ENCODE assay signal across 8 cellular contexts in the genomic region with DNA sequence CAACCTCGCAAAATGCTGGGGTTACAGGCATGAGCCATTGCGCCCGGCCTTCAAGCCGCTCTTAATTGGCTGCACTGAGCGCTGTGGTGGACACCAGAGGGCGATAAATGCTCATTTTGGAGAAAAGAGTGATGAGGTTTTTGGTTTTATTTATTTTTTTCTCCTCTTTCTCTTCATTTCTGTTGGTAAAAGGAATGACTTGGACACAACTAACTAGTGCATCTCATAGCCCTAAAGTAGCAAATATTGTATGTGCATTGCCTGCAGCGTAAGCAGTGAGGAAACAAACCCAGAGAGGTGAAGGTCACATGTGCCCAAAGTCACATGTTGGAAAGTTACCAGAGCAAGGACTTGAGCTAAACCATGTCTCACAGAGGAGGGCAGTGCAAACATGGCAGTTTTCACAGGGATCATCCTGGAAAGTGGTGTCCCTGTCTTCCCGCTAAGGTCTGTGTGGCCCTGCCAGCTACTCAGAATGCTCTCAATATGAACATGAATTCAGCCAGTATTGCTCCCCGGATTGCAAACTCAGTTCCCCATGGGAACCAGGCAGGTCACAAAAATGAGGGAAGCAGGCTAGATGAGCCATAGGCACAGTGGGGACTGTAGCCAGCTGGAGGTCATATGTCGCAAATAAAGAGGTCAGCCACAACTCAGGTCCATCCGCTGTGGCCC. TPM values are rescaled to one million over a fixed set of nuclear protein-coding genes. Genes with fewer than 3 reads are reported as not detected.
DNase-seq lines count a peak whose midpoint lies in the region; ATAC-seq, FAIRE-seq and TF ChIP-seq lines count a peak whose summit lies in the region.

No MANE protein-coding gene starts in this region.

- H3K4me1 ChIP-seq in keratinocyte (ENCODE audit: control insufficient read depth, extremely low read depth, insufficient read depth, low read length), result peaks cover 23% of the 10 kb centered on the region

- H3K27me3 ChIP-seq in keratinocyte (ENCODE audit: control insufficient read depth, extremely low read depth, insufficient read depth, low read length), result no peaks in the 10 kb centered on the region

- no peaks in the 10 kb centered on the region for H3K9me3 ChIP-seq in keratinocyte (ENCODE audit: control insufficient read depth, low read depth, low read length)

- no peak overlapping the region for H3K4me3 ChIP-seq in astrocyte of the spinal cord (ENCODE audit: low read depth, low read length)
- no peak overlapping the region for H3K4me3 ChIP-seq in keratinocyte (ENCODE audit: control insufficient read depth in 2 of 3, extremely low read depth in 1 of 3, insufficient read depth in 2 of 3, low read depth in 1 of 3, low read length in 3 of 3)

- no peak for TF ChIP-seq POLR2A in GM12892 (IDR thresholded peaks at IDR 0.05; ENCODE audit: low read depth, low read length)

- H4K20me1 ChIP-seq in keratinocyte (ENCODE audit: control insufficient read depth, extremely low read depth, insufficient read depth, low read length), result no peaks in the 10 kb centered on the region

- ATAC-seq in HG03565 (IDR thresholded peaks at IDR 0.05; ENCODE audit: unreplicated experiment), result no peak

- peak; percentile 93 for TF ChIP-seq RAD21 in Ishikawa (IDR thresholded peaks at IDR 0.05; ENCODE audit: low read depth)

- H3K79me2 ChIP-seq in keratinocyte (ENCODE audit: control insufficient read depth, insufficient read depth, low read length), result no peaks in the 10 kb centered on the region

- dilution Hi-C loops in keratinocyte (cut with MboI; ENCODE audit: extremely low pct_ligation_motif_present, low sequenced_read_pairs), result no loop called here

- in situ Hi-C loops in astrocyte of the spinal cord (cut with HindIII; ENCODE audit: low sequenced_read_pairs), result no loop called here

- no peaks in the 10 kb centered on the region for H3K9me1 ChIP-seq in keratinocyte (ENCODE audit: control insufficient read depth, extremely low read depth, insufficient read depth, low read length)

- DNase-seq in AG08396 (ENCODE audit: low spot score) (peak; percentile 31), GM12892 (ENCODE audit: insufficient read length) (no peak), T1000 (lab: John Stamatoyannopoulos, UW) (peak; percentile 14), astrocyte of the spinal cord (ENCODE audit: low read depth, low spot score) (peak; percentile 63), keratinocyte (ENCODE audit: low read depth, low spot score) (no peak)
- DNase-seq in stimulated activated CD4-positive, alpha-beta T cell treated with anti-CD3 and anti-CD28 coated beads, Interleukin-2, amount 100 ng/mL, for 24 hours, result peak; percentile 75

- H3K36me3 ChIP-seq in keratinocyte (ENCODE audit: control insufficient read depth in 2 of 2, extremely low read depth in 1 of 2, insufficient read depth in 2 of 2, low read length in 2 of 2), result no peaks in the 10 kb centered on the region

- FAIRE-seq in GM12892 (lab: Jason Lieb, UNC) (peak; percentile 95), keratinocyte (lab: Jason Lieb, UNC) (no peak)

- H3K9ac ChIP-seq in keratinocyte (ENCODE audit: control insufficient read depth, extremely low read depth, insufficient read depth, low read length), result no peak overlapping the region

- H2AFZ ChIP-seq in keratinocyte (ENCODE audit: control insufficient read depth, low read length), result no peak overlapping the region

- H3K27ac ChIP-seq in keratinocyte (ENCODE audit: control insufficient read depth, insufficient read depth, low read length), result no peak overlapping the region

- TF ChIP-seq EP300 in Ishikawa (IDR thresholded peaks at IDR 0.05; ENCODE audit: borderline replicate concordance), result no peak

- H3K4me2 ChIP-seq in keratinocyte (ENCODE audit: control insufficient read depth, extremely low read depth, insufficient read depth, low read depth, low read length), result no peak overlapping the region

- TF ChIP-seq CTCF in astrocyte of the spinal cord (IDR thresholded peaks at IDR 0.05; ENCODE audit: low read depth, low read length), result peak; percentile 82
- peak; percentile 63 to 72 (median 69) for TF ChIP-seq CTCF in keratinocyte (optimal IDR thresholded peaks at IDR 0.05 in 1 of 3, IDR thresholded peaks at IDR 0.05 in 1 of 3, conservative IDR thresholded peaks at IDR 0.05 in 1 of 3; ENCODE audit: extremely low read depth in 1 of 3, insufficient read depth in 2 of 3, low read length in 3 of 3)

TF ChIP-seq in Ishikawa, 13 proteins besides CTCF, POLR2A, EP300 and RAD21:
- TF ChIP-seq TCF12 (IDR thresholded peaks at IDR 0.05; ENCODE audit: low read depth), result no peak
- TF ChIP-seq, protein P1, sequence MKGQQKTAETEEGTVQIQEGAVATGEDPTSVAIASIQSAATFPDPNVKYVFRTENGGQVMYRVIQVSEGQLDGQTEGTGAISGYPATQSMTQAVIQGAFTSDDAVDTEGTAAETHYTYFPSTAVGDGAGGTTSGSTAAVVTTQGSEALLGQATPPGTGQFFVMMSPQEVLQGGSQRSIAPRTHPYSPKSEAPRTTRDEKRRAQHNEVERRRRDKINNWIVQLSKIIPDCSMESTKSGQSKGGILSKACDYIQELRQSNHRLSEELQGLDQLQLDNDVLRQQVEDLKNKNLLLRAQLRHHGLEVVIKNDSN (IDR thresholded peaks at IDR 0.05), result peak; percentile 81

RNA-seq across cellular contexts. Expression of a gene that starts 8.6 kb away (rescaled TPM):
- 109 TPM for polyA plus RNA-seq in GM12892 (2012; ENCODE audit: missing spikeins)
- 118 to 209 TPM (median 204 TPM) in 3 replicates for polyA plus RNA-seq in keratinocyte
- 32.3 TPM for polyA plus RNA-seq in keratinocyte (2011; ENCODE audit: low read depth)
- polyA plus RNA-seq in keratinocyte (2011; cell fraction: cytosol; rRNA removed), result 54.2 and 96.1 TPM in 2 replicates
- polyA plus RNA-seq in keratinocyte (2011; cell fraction: nucleus; rRNA removed), result 291 and 302 TPM in 2 replicates
- 102 and 180 TPM in 2 replicates for polyA plus RNA-seq in keratinocyte (2012; ENCODE audit: low replicate concordance)
- 136 to 381 TPM (median 165 TPM) in 3 replicates for polyA minus RNA-seq in keratinocyte
- polyA minus RNA-seq in keratinocyte (2011; cell fraction: cytosol; rRNA and poly(A)+ RNA removed), result 148 TPM
- 171 and 244 TPM in 2 replicates for polyA minus RNA-seq in keratinocyte (2011; cell fraction: nucleus; rRNA and poly(A)+ RNA removed)

Comparison
In these comparisons a context has a peak if more than half of its experiments do, and no peak if none do; other contexts are left out.
1. DNase-seq: peak in AG08396 (single experiment), T1000 (single experiment), astrocyte of the spinal cord (single experiment) and stimulated activated CD4-positive, alpha-beta T cell treated with anti-CD3 and anti-CD28 coated beads, Interleukin-2, amount 100 ng/mL, for 24 hours (2 of 2); none in GM12892 (single experiment) and keratinocyte (single experiment).